In genomic region chr2:143121079-143121478, GRCh38 we compare ENCODE assay signal across 16 cellular contexts. TPM values are rescaled to one million over a fixed set of nuclear protein-coding genes. Genes with fewer than 3 reads are reported as not detected.
DNase-seq lines count a peak whose midpoint lies in the region; ATAC-seq and TF ChIP-seq lines count a peak whose summit lies in the region.
"Had no signal": no experiment of that assay in that cellular context is flagged by ENCODE, and none has a peak within 500 bp of the region (broad histone marks: within the 10 kb centered on the region; RNA-seq: fewer than 3 reads in every experiment).

No MANE protein-coding gene starts in this region.

- WGBS in tibial nerve, 2 donors: 41 to 58% methylated on average over 1 of the region's 1 CpG

- peaks cover 5% of the 10 kb centered on the region for H3K36me3 Mint-ChIP-seq in stimulated activated naive CD8-positive, alpha-beta T cell treated with anti-CD3 and anti-CD28 coated beads, Interleukin-15, Interleukin-2, amounts not matched to agents 100 ng/mL and 50 ng/mL, for 24 hours (ENCODE audit: low read depth)
- peaks cover 0 to 1% of the 10 kb centered on the region in 2 donors for H3K36me3 Mint-ChIP-seq in stimulated activated naive B cell treated with anti-CD40 and anti-IgM and Interleukin-4, amounts not matched to agents 10 μg/mL and 1 μg/mL and 100 μg/mL, for 72 hours

- H3K9me3 ChIP-seq in tibial nerve: no peaks in the 10 kb centered on the region
- H3K9me3 ChIP-seq: sigmoid colon had no signal

- no peak for ATAC-seq in stimulated activated naive CD8-positive, alpha-beta T cell treated with anti-CD3 and anti-CD28 coated beads, Interleukin-15, amount 100 ng/mL, for 72 hours
- ATAC-seq in GM21526 (IDR thresholded peaks at IDR 0.05; ENCODE audit: low FRiP score, unreplicated experiment) (peak; percentile 82), HG03565 (IDR thresholded peaks at IDR 0.05; ENCODE audit: unreplicated experiment) (peak; percentile 74), GM18868 (IDR thresholded peaks at IDR 0.05; ENCODE audit: unreplicated experiment) (no peak)
- ATAC-seq in stimulated activated naive B cell treated with anti-CD40 and anti-IgM and Interleukin-4, amounts not matched to agents 10 μg/mL and 1 μg/mL and 100 μg/mL, for 72 hours (replicated peaks): peak in 1 of 2 donors; percentile 38
- ATAC-seq: K562 had no signal

- no peak for TF ChIP-seq CTCF in tibial nerve (IDR thresholded peaks at IDR 0.05)

- no peak for TF ChIP-seq POLR2A in tibial nerve (IDR thresholded peaks at IDR 0.05)

- no peak for DNase-seq in stimulated activated naive CD8-positive, alpha-beta T cell treated with anti-CD3 and anti-CD28 coated beads, Interleukin-15, amount 100 ng/mL, for 72 hours
- no peak for DNase-seq in stimulated activated naive B cell treated with anti-CD40 and anti-IgM and Interleukin-4, amounts not matched to agents 10 μg/mL and 1 μg/mL and 100 μg/mL, for 72 hours
- DNase-seq in tibial nerve (ENCODE audit: low spot score in 2 of 2) (no peak), NCI-H446 (lab: John Stamatoyannopoulos, UW) (no peak)
- DNase-seq: aorta, HCEC 1CT, NCI-H187 treated with DMSO at 0.1 percent for 48 hours, NCI-H82, nephron progenitor cell, SHP77 treated with DMSO at 0.1 percent for 48 hours, sigmoid colon had no signal

- no peaks in the 10 kb centered on the region for H3K27me3 ChIP-seq in tibial nerve
- H3K27me3 ChIP-seq: sigmoid colon had no signal

- peaks cover 21% of the 10 kb centered on the region for H3K4me1 Mint-ChIP-seq in stimulated activated naive CD8-positive, alpha-beta T cell treated with anti-CD3 and anti-CD28 coated beads, Interleukin-15, Interleukin-2, amounts not matched to agents 100 ng/mL and 50 ng/mL, for 24 hours (ENCODE audit: low read depth)
- peaks cover 29% of the 10 kb centered on the region for H3K4me1 Mint-ChIP-seq in stimulated activated naive CD8-positive, alpha-beta T cell treated with anti-CD3 and anti-CD28 coated beads, Interleukin-15, amount 100 ng/mL, for 72 hours
- peaks cover 12 to 29% of the 10 kb centered on the region in 2 donors for H3K4me1 Mint-ChIP-seq in stimulated activated naive B cell treated with anti-CD40 and anti-IgM and Interleukin-4, amounts not matched to agents 10 μg/mL and 1 μg/mL and 100 μg/mL, for 72 hours
- H3K4me1 Mint-ChIP-seq: nephron progenitor cell had no signal

- TF ChIP-seq EP300 in tibial nerve (IDR thresholded peaks at IDR 0.05): no peak

- no peaks in the 10 kb centered on the region for H3K36me3 ChIP-seq in tibial nerve
- H3K36me3 ChIP-seq: sigmoid colon had no signal

- H3K4me3 Mint-ChIP-seq in stimulated activated naive CD8-positive, alpha-beta T cell treated with anti-CD3 and anti-CD28 coated beads, Interleukin-15, Interleukin-2, amounts not matched to agents 100 ng/mL and 50 ng/mL, for 24 hours: peak overlapping the region; percentile 28
- H3K4me3 Mint-ChIP-seq in stimulated activated naive CD8-positive, alpha-beta T cell treated with anti-CD3 and anti-CD28 coated beads, Interleukin-15, amount 100 ng/mL, for 72 hours: peak overlapping the region in 1 of 2 donors; percentile 37
- peak overlapping the region; percentile 22 to 46 for H3K4me3 Mint-ChIP-seq in stimulated activated naive B cell treated with anti-CD40 and anti-IgM and Interleukin-4, amounts not matched to agents 10 μg/mL and 1 μg/mL and 100 μg/mL, for 72 hours
- H3K4me3 Mint-ChIP-seq: nephron progenitor cell had no signal

- H3K27me3 Mint-ChIP-seq in stimulated activated naive CD8-positive, alpha-beta T cell treated with anti-CD3 and anti-CD28 coated beads, Interleukin-15, Interleukin-2, amounts not matched to agents 100 ng/mL and 50 ng/mL, for 24 hours: no peaks in the 10 kb centered on the region
- no peaks in the 10 kb centered on the region for H3K27me3 Mint-ChIP-seq in stimulated activated naive CD8-positive, alpha-beta T cell treated with anti-CD3 and anti-CD28 coated beads, Interleukin-15, amount 100 ng/mL, for 72 hours
- no peaks in the 10 kb centered on the region for H3K27me3 Mint-ChIP-seq in stimulated activated naive B cell treated with anti-CD40 and anti-IgM and Interleukin-4, amounts not matched to agents 10 μg/mL and 1 μg/mL and 100 μg/mL, for 72 hours

- H3K4me3 ChIP-seq in tibial nerve: no peak overlapping the region
- H3K4me3 ChIP-seq: K562, sigmoid colon had no signal

- no peak overlapping the region for H3K27ac ChIP-seq in tibial nerve
- H3K27ac ChIP-seq: sigmoid colon had no signal

- peaks cover 8% of the 10 kb centered on the region for H3K9me3 Mint-ChIP-seq in stimulated activated naive CD8-positive, alpha-beta T cell treated with anti-CD3 and anti-CD28 coated beads, Interleukin-15, Interleukin-2, amounts not matched to agents 100 ng/mL and 50 ng/mL, for 24 hours
- H3K9me3 Mint-ChIP-seq in stimulated activated naive CD8-positive, alpha-beta T cell treated with anti-CD3 and anti-CD28 coated beads, Interleukin-15, amount 100 ng/mL, for 72 hours: peaks cover 14 to 17% of the 10 kb centered on the region in 2 donors
- H3K9me3 Mint-ChIP-seq in stimulated activated naive B cell treated with anti-CD40 and anti-IgM and Interleukin-4, amounts not matched to agents 10 μg/mL and 1 μg/mL and 100 μg/mL, for 72 hours: peaks cover 4 to 8% of the 10 kb centered on the region in 2 donors
- H3K9me3 Mint-ChIP-seq: nephron progenitor cell had no signal

- peaks cover 0 to 5% (median 0%) of the 10 kb centered on the region in 4 donors for H3K4me1 ChIP-seq in tibial nerve
- H3K4me1 ChIP-seq: sigmoid colon had no signal

- no peak overlapping the region for H3K27ac Mint-ChIP-seq in stimulated activated naive CD8-positive, alpha-beta T cell treated with anti-CD3 and anti-CD28 coated beads, Interleukin-15, Interleukin-2, amounts not matched to agents 100 ng/mL and 50 ng/mL, for 24 hours
- peak overlapping the region in 1 of 2 donors; percentile 38 for H3K27ac Mint-ChIP-seq in stimulated activated naive CD8-positive, alpha-beta T cell treated with anti-CD3 and anti-CD28 coated beads, Interleukin-15, amount 100 ng/mL, for 72 hours
- H3K27ac Mint-ChIP-seq in stimulated activated naive B cell treated with anti-CD40 and anti-IgM and Interleukin-4, amounts not matched to agents 10 μg/mL and 1 μg/mL and 100 μg/mL, for 72 hours: no peak overlapping the region
- H3K27ac Mint-ChIP-seq: nephron progenitor cell had no signal

RNA-seq across cellular contexts. Expression of gene ARHGAP15, which starts 8.1 kb away (rescaled TPM):
- 10 to 100 TPM; 22.6 to 47.4 (median 35.9) TPM for total RNA-seq in tibial nerve

Comparison
In these comparisons a context has a peak if more than half of its experiments do, and no peak if none do; other contexts are left out.
1. ATAC-seq: peak in GM21526 (single experiment) and HG03565 (single experiment); none in stimulated activated naive CD8-positive, alpha-beta T cell treated with anti-CD3 and anti-CD28 coated beads, Interleukin-15, amount 100 ng/mL, for 72 hours (single experiment) and GM18868 (single experiment).